Comparison of ENCODE assay signal across 1 cellular context in genomic region chr6:29752451-29753308, GRCh38.
A peak's percentile ranks its signal among the peaks of the same experiment; 100 is the strongest.
TF ChIP-seq lines count a peak whose summit lies in the region.

No MANE protein-coding gene starts in this region.

TF ChIP-seq in HepG2, 621 proteins besides CTCF, POLR2A, EP300 and RAD21 (continued from another document and continues in another):
- TF ChIP-seq PRDM10 (CRISPR knock-in tag; IDR thresholded peaks at IDR 0.05; ENCODE audit: low read depth): no peak
- no peak for TF ChIP-seq ZNF460 (CRISPR knock-in tag; IDR thresholded peaks at IDR 0.05; ENCODE audit: borderline replicate concordance)
- TF ChIP-seq MBNL3 (CRISPR knock-in tag; conservative IDR thresholded peaks at IDR 0.05): no peak
- TF ChIP-seq CENPBD1 (CRISPR knock-in tag; IDR thresholded peaks at IDR 0.05; ENCODE audit: borderline replicate concordance, low read depth): no peak
- no peak for TF ChIP-seq ZNF329 (CRISPR knock-in tag; IDR thresholded peaks at IDR 0.05; ENCODE audit: low read depth)
- 0 out of 2 replicates have a peak, but pooled peaks have one; percentile 49 for TF ChIP-seq HOMEZ (CRISPR knock-in tag; IDR thresholded peaks at IDR 0.05; ENCODE audit: low read depth)
- peak; percentile 47; the same call in 1 of the 2 replicates for TF ChIP-seq ZFY (CRISPR knock-in tag; IDR thresholded peaks at IDR 0.05)
- TF ChIP-seq ZNF318 (CRISPR knock-in tag; IDR thresholded peaks at IDR 0.05): no peak
- TF ChIP-seq KAT2B (IDR thresholded peaks at IDR 0.05; ENCODE audit: borderline replicate concordance, low read depth, low read length): no peak
- peak; percentile 55; the same call in 1 of the 2 replicates for TF ChIP-seq THRA (CRISPR knock-in tag; IDR thresholded peaks at IDR 0.05; ENCODE audit: borderline replicate concordance)
- no peak for TF ChIP-seq SNRNP70 (IDR thresholded peaks at IDR 0.05; ENCODE audit: low read depth, low read length)
- TF ChIP-seq, protein P1, sequence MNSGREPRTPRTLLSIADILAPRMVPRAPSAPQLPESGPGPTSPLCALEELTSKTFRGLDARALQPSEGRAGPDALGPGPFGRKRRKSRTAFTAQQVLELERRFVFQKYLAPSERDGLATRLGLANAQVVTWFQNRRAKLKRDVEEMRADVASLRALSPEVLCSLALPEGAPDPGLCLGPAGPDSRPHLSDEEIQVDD (CRISPR knock-in tag; IDR thresholded peaks at IDR 0.05; ENCODE audit: borderline replicate concordance): no peak
- TF ChIP-seq, protein P2, sequence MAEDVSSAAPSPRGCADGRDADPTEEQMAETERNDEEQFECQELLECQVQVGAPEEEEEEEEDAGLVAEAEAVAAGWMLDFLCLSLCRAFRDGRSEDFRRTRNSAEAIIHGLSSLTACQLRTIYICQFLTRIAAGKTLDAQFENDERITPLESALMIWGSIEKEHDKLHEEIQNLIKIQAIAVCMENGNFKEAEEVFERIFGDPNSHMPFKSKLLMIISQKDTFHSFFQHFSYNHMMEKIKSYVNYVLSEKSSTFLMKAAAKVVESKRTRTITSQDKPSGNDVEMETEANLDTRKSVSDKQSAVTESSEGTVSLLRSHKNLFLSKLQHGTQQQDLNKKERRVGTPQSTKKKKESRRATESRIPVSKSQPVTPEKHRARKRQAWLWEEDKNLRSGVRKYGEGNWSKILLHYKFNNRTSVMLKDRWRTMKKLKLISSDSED (CRISPR knock-in tag; IDR thresholded peaks at IDR 0.05): no peak
- TF ChIP-seq MED13 (CRISPR knock-in tag; IDR thresholded peaks at IDR 0.05): no peak
- TF ChIP-seq, protein P3, sequence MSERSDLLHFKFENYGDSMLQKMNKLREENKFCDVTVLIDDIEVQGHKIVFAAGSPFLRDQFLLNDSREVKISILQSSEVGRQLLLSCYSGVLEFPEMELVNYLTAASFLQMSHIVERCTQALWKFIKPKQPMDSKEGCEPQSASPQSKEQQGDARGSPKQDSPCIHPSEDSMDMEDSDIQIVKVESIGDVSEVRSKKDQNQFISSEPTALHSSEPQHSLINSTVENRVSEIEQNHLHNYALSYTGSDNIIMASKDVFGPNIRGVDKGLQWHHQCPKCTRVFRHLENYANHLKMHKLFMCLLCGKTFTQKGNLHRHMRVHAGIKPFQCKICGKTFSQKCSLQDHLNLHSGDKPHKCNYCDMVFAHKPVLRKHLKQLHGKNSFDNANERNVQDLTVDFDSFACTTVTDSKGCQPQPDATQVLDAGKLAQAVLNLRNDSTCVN (CRISPR knock-in tag; IDR thresholded peaks at IDR 0.05; ENCODE audit: borderline replicate concordance): no peak
- TF ChIP-seq ASH2L (IDR thresholded peaks at IDR 0.05; ENCODE audit: insufficient read length, low read depth, low read length): no peak
- no peak for TF ChIP-seq POLR2G (IDR thresholded peaks at IDR 0.05; ENCODE audit: low read depth, low read length)
- no peak for TF ChIP-seq FOXK1 (CRISPR knock-in tag; IDR thresholded peaks at IDR 0.05; ENCODE audit: borderline replicate concordance, low read depth)
- TF ChIP-seq MXI1 (IDR thresholded peaks at IDR 0.05; ENCODE audit: borderline replicate concordance, low read depth, low read length): peak; percentile 10; the same call in 1 of the 3 replicates
- TF ChIP-seq THAP11 (CRISPR knock-in tag; IDR thresholded peaks at IDR 0.05): peak; percentile 65; the same call in 1 of the 2 replicates
- TF ChIP-seq ZNF629 (CRISPR knock-in tag; conservative IDR thresholded peaks at IDR 0.05): no peak
- TF ChIP-seq SCMH1 (CRISPR knock-in tag; IDR thresholded peaks at IDR 0.05; ENCODE audit: borderline replicate concordance): no peak
- no peak for TF ChIP-seq TEAD2 (CRISPR knock-in tag; IDR thresholded peaks at IDR 0.05)
- TF ChIP-seq, protein P4, sequence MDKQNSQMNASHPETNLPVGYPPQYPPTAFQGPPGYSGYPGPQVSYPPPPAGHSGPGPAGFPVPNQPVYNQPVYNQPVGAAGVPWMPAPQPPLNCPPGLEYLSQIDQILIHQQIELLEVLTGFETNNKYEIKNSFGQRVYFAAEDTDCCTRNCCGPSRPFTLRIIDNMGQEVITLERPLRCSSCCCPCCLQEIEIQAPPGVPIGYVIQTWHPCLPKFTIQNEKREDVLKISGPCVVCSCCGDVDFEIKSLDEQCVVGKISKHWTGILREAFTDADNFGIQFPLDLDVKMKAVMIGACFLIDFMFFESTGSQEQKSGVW (CRISPR knock-in tag; IDR thresholded peaks at IDR 0.05; ENCODE audit: borderline replicate concordance): no peak
- 0 out of 2 replicates have a peak, but pooled peaks have one; percentile 11 for TF ChIP-seq SOX13 (IDR thresholded peaks at IDR 0.05)
- 0 out of 4 replicates have a peak, but pooled peaks of 1 of the 2 experiments have one; percentile 25 for TF ChIP-seq SOX13 (CRISPR knock-in tag; conservative IDR thresholded peaks at IDR 0.05 in 1 of 2, IDR thresholded peaks at IDR 0.05 in 1 of 2)
- no peak for TF ChIP-seq ZNF567 (CRISPR knock-in tag; IDR thresholded peaks at IDR 0.05; ENCODE audit: borderline replicate concordance)
- no peak for TF ChIP-seq IKZF4 (CRISPR knock-in tag; IDR thresholded peaks at IDR 0.05; ENCODE audit: borderline replicate concordance, low read depth, not compliant biosample characterization)
- TF ChIP-seq NFIB (CRISPR knock-in tag; IDR thresholded peaks at IDR 0.05; ENCODE audit: borderline replicate concordance): no peak
- TF ChIP-seq SRSF1 (optimal IDR thresholded peaks at IDR 0.05; ENCODE audit: low read depth, low read length): peak; percentile 51
- peak; percentile 38; the same call in 1 of the 2 replicates for TF ChIP-seq TAF1 (CRISPR knock-in tag; IDR thresholded peaks at IDR 0.05)
- TF ChIP-seq TFDP2 (CRISPR knock-in tag; IDR thresholded peaks at IDR 0.05): 0 out of 2 replicates have a peak, but pooled peaks have one; percentile 26
- TF ChIP-seq ZBTB1 (CRISPR knock-in tag; IDR thresholded peaks at IDR 0.05; ENCODE audit: borderline replicate concordance): no peak
- TF ChIP-seq ZFP62 (CRISPR knock-in tag; IDR thresholded peaks at IDR 0.05): no peak
- no peak for TF ChIP-seq FLYWCH1 (CRISPR knock-in tag; IDR thresholded peaks at IDR 0.05)
- no peak for TF ChIP-seq NFRKB (IDR thresholded peaks at IDR 0.05)
